Comparison of ENCODE assay signal across 16 cellular contexts in genomic region chr1:77489910-77490309, GRCh38.
A peak's percentile ranks its signal among the peaks of the same experiment; 100 is the strongest.
DNase-seq lines count a peak whose midpoint lies in the region; ATAC-seq, FAIRE-seq and TF ChIP-seq lines count a peak whose summit lies in the region.
"Had no signal": no experiment of that assay in that cellular context is flagged by ENCODE, and none has a peak within 500 bp of the region (broad histone marks: within the 10 kb centered on the region; RNA-seq: fewer than 3 reads in every experiment).

No MANE protein-coding gene starts in this region.

- peak overlapping the region; percentile 72; the same call in 1 of the 2 replicates for H2AFZ ChIP-seq in H1 (ENCODE audit: low read length)

- H3K4ac ChIP-seq in H1 (replicated peaks; ENCODE audit: insufficient read length, low read depth, low read length) (no peak overlapping the region), mesendoderm (ENCODE audit: low read depth, low read length) (no peak overlapping the region)

- H2BK5ac ChIP-seq in H1 (ENCODE audit: low read depth, low read length) (no peak overlapping the region), mesendoderm (ENCODE audit: low read length) (no peak overlapping the region)

- H3K9ac ChIP-seq in H1 (replicated peaks in 1 of 4; ENCODE audit: extremely low read depth in 1 of 4, low read depth in 3 of 4, low read length in 3 of 4), result no peak overlapping the region
- no peak overlapping the region for H3K9ac ChIP-seq in mesendoderm (ENCODE audit: low read length)

- H2BK120ac ChIP-seq in H1 (replicated peaks; ENCODE audit: low read depth, low read length) (no peak overlapping the region), mesendoderm (ENCODE audit: low read depth, low read length) (no peak overlapping the region)

- H3K27me3 Mint-ChIP-seq in CD8-positive, alpha-beta T cell (ENCODE audit: low read depth), result no peaks in the 10 kb centered on the region
- H3K27me3 Mint-ChIP-seq in progenitor cell of endocrine pancreas (no peaks in the 10 kb centered on the region), T-helper 17 cell (no peaks in the 10 kb centered on the region)
- H3K27me3 Mint-ChIP-seq: dendritic cell treated with granulocyte-macrophage colony-stimulating factor and Interleukin-4, amounts not matched to agents 40 ng/mL and 50 ng/mL, for 4 days had no signal

- H3K27ac ChIP-seq in CD8-positive, alpha-beta T cell (ENCODE audit: low read depth, low read length), result no peak overlapping the region
- no peak overlapping the region for H3K27ac ChIP-seq in H1 (ENCODE audit: low read depth, low read length)
- H3K27ac ChIP-seq in mesendoderm (ENCODE audit: low read depth, low read length), result no peak overlapping the region
- H3K27ac ChIP-seq in WERI-Rb-1, result no peak overlapping the region
- H3K27ac ChIP-seq: left ventricle myocardium inferior, Peyer's patch, stomach had no signal

- H3K23ac ChIP-seq in H1 (ENCODE audit: insufficient read length) (no peak overlapping the region), mesendoderm (ENCODE audit: low read length) (no peak overlapping the region)

- no peaks in the 10 kb centered on the region for H3K4me1 Mint-ChIP-seq in CD8-positive, alpha-beta T cell (ENCODE audit: low read depth)
- H3K4me1 Mint-ChIP-seq in progenitor cell of endocrine pancreas (ENCODE audit: low read depth) (peaks cover 29% of the 10 kb centered on the region), T-helper 17 cell (peaks cover 2% of the 10 kb centered on the region)

- H2BK12ac ChIP-seq in H1 (ENCODE audit: low read depth, low read length), result no peak overlapping the region

- peak overlapping the region in 1 of 2 experiments; percentile 60; a peak in 2 of 4 replicates for H3K4me2 ChIP-seq in H1 (ENCODE audit: insufficient read depth in 1 of 2, low read depth in 2 of 2, low read length in 2 of 2)
- no peak overlapping the region for H3K4me2 ChIP-seq in mesendoderm (ENCODE audit: low read length)

- peak overlapping the region; percentile 35 for H3K27ac Mint-ChIP-seq in CD8-positive, alpha-beta T cell
- no peak overlapping the region for H3K27ac Mint-ChIP-seq in progenitor cell of endocrine pancreas
- no peak overlapping the region for H3K27ac Mint-ChIP-seq in T-helper 17 cell
- H3K27ac Mint-ChIP-seq: activated T-helper 2 cell treated with anti-CD3 and anti-CD28 coated beads, Interferon-gamma antibody, Interleukin-2, Interleukin-4, amounts not matched to agents 10 μg/mL and 5 μg/mL and 100 μg/mL, durations not matched to agents 14 hours and 24 hours and 36 hours; dendritic cell treated with granulocyte-macrophage colony-stimulating factor and Interleukin-4, amounts not matched to agents 40 ng/mL and 50 ng/mL, for 4 days had no signal

- no peak for FAIRE-seq in H1 (lab: Jason Lieb, UNC)

- no peaks in the 10 kb centered on the region for H3K23me2 ChIP-seq in H1 (ENCODE audit: low read depth, low read length)

- POLR2A ChIA-PET in CD8-positive, alpha-beta T cell (lab: Charles Lee), result no interaction called here
- POLR2A ChIA-PET in H1 (lab: Charles Lee; ENCODE audit: partially characterized antibody), result no interaction called here

- TF ChIP-seq CTCF in CD8-positive, alpha-beta T cell (IDR thresholded peaks at IDR 0.05), result no peak
- no peak for TF ChIP-seq CTCF in H1 (IDR thresholded peaks at IDR 0.05; ENCODE audit: control extremely low read depth in 1 of 3, insufficient read depth in 1 of 3, low read depth in 1 of 3, low read length in 3 of 3)
- TF ChIP-seq CTCF in WERI-Rb-1 (IDR thresholded peaks at IDR 0.05; ENCODE audit: low read depth, low read length), result no peak
- no peak for TF ChIP-seq CTCF in progenitor cell of endocrine pancreas (IDR thresholded peaks at IDR 0.05; ENCODE audit: unreplicated experiment)

- TF ChIP-seq POLR2A in H1 (IDR thresholded peaks at IDR 0.05; ENCODE audit: control extremely low read depth in 1 of 2, low read depth in 2 of 2, low read length in 2 of 2), result no peak

- 100% methylated on average over 2 of the region's 2 CpGs; no CpG with 5 or more reads in 1 of the 2 experiments for WGBS in H1 (ENCODE audit: extremely low coverage in 1 of 2, insufficient coverage in 1 of 2, insufficient read length in 1 of 2, insufficient replicate concordance in 2 of 2, low coverage in 1 of 2, low lambda C conversion rate in 2 of 2, missing lambda C conversion rate in 1 of 2), 2 experiments
- no CpG with 5 or more reads among the region's 2 CpGs for WGBS in mesendoderm (ENCODE audit: extremely low coverage, insufficient coverage, low lambda C conversion rate)

- H4K5ac ChIP-seq in H1 (ENCODE audit: insufficient read length, low read depth, low read length) (no peak overlapping the region), mesendoderm (ENCODE audit: low read length) (no peak overlapping the region)

- no peak overlapping the region for H3K14ac ChIP-seq in H1 (ENCODE audit: insufficient read length)

- H3K36me3 ChIP-seq in CD8-positive, alpha-beta T cell (ENCODE audit: insufficient read depth, low read length), result no peaks in the 10 kb centered on the region
- H3K36me3 ChIP-seq in H1 (ENCODE audit: control insufficient read depth in 2 of 4, insufficient read depth in 4 of 4, low read length in 3 of 4) (no peaks in the 10 kb centered on the region), mesendoderm (ENCODE audit: control insufficient read depth, insufficient read depth, low read length) (no peaks in the 10 kb centered on the region), WERI-Rb-1 (no peaks in the 10 kb centered on the region)
- H3K36me3 ChIP-seq: left ventricle myocardium inferior, Peyer's patch, stomach had no signal

- H3K36me3 Mint-ChIP-seq in CD8-positive, alpha-beta T cell, result peaks cover 17% of the 10 kb centered on the region
- H3K36me3 Mint-ChIP-seq in progenitor cell of endocrine pancreas (ENCODE audit: insufficient read depth) (no peaks in the 10 kb centered on the region), T-helper 17 cell (ENCODE audit: low read depth) (no peaks in the 10 kb centered on the region)

- H3K79me2 ChIP-seq in H1 (ENCODE audit: control insufficient read depth in 1 of 2, insufficient read depth in 2 of 2, low read length in 2 of 2), result no peaks in the 10 kb centered on the region
- no peaks in the 10 kb centered on the region for H3K79me2 ChIP-seq in mesendoderm (ENCODE audit: control insufficient read depth, insufficient read depth, low read length)

- H3K56ac ChIP-seq in H1 (replicated peaks; ENCODE audit: insufficient read length, low read depth, low read length) (no peak overlapping the region), mesendoderm (ENCODE audit: low read length) (no peak overlapping the region)

- intact Hi-C loops in CD8-positive, alpha-beta T cell (cut with DNase I, micrococcal nuclease), result no loop called here

- H3K4me3 Mint-ChIP-seq in CD8-positive, alpha-beta T cell, result no peak overlapping the region
- H3K4me3 Mint-ChIP-seq in progenitor cell of endocrine pancreas (ENCODE audit: low read depth) (no peak overlapping the region), T-helper 17 cell (no peak overlapping the region)
- H3K4me3 Mint-ChIP-seq: dendritic cell treated with granulocyte-macrophage colony-stimulating factor and Interleukin-4, amounts not matched to agents 40 ng/mL and 50 ng/mL, for 4 days had no signal

- H4K8ac ChIP-seq in H1 (ENCODE audit: extremely low read depth, insufficient read depth, low read length) (no peak overlapping the region), mesendoderm (ENCODE audit: low read depth, low read length) (no peak overlapping the region)

- no peak overlapping the region for H2BK15ac ChIP-seq in H1 (ENCODE audit: low read length)
- H2BK15ac ChIP-seq in mesendoderm (replicated peaks; ENCODE audit: low read depth), result no peak overlapping the region

- H3K4me1 ChIP-seq in CD8-positive, alpha-beta T cell (ENCODE audit: insufficient read depth, low read length), result no peaks in the 10 kb centered on the region
- peaks cover 0 to 7% (median 3%) of the 10 kb centered on the region in 4 experiments; a peak in 4 of 7 replicates for H3K4me1 ChIP-seq in H1 (replicated peaks in 1 of 4; ENCODE audit: control insufficient read depth in 3 of 4, insufficient read depth in 4 of 4, low read length in 3 of 4)
- no peaks in the 10 kb centered on the region for H3K4me1 ChIP-seq in mesendoderm (ENCODE audit: control insufficient read depth, low read depth, low read length)
- H3K4me1 ChIP-seq: left ventricle myocardium inferior, Peyer's patch, stomach had no signal

- peak overlapping the region; percentile 52; the same call in 1 of the 2 replicates for H3K18ac ChIP-seq in H1 (ENCODE audit: extremely low read depth, low read length)
- H3K18ac ChIP-seq in mesendoderm (ENCODE audit: low read length), result no peak overlapping the region

- H2AK5ac ChIP-seq in H1 (ENCODE audit: low read depth, low read length), result no peak overlapping the region
- H2AK5ac ChIP-seq in mesendoderm (ENCODE audit: low read length), result no peak overlapping the region

- ATAC-seq in CD8-positive, alpha-beta T cell, result no peak
- no peak for ATAC-seq in T-helper 17 cell

- H4K91ac ChIP-seq in H1 (replicated peaks; ENCODE audit: insufficient read length, low read length), result no peak overlapping the region

- no peaks in the 10 kb centered on the region for H4K20me1 ChIP-seq in H1 (replicated peaks in 1 of 2; ENCODE audit: control insufficient read depth in 1 of 2, insufficient read depth in 2 of 2, low read length in 2 of 2)

- no peak for TF ChIP-seq RAD21 in H1 (IDR thresholded peaks at IDR 0.05 in 1 of 2, conservative IDR thresholded peaks at IDR 0.05 in 1 of 2; ENCODE audit: low read depth in 2 of 2, low read length in 2 of 2)

- no peaks in the 10 kb centered on the region for H3K79me1 ChIP-seq in H1 (ENCODE audit: low read depth, low read length)
- no peaks in the 10 kb centered on the region for H3K79me1 ChIP-seq in mesendoderm (ENCODE audit: low read length)

- no peaks in the 10 kb centered on the region for H3K27me3 ChIP-seq in CD8-positive, alpha-beta T cell (ENCODE audit: insufficient read depth, low read length)
- H3K27me3 ChIP-seq in H1 (replicated peaks in 1 of 4; ENCODE audit: control insufficient read depth in 3 of 4, extremely low read depth in 1 of 4, insufficient read depth in 3 of 4, low read length in 3 of 4) (no peaks in the 10 kb centered on the region), mesendoderm (ENCODE audit: insufficient read depth, low read length, poor library complexity) (no peaks in the 10 kb centered on the region), WERI-Rb-1 (ENCODE audit: insufficient read depth, low read depth, severe bottlenecking) (no peaks in the 10 kb centered on the region)
- H3K27me3 ChIP-seq: Peyer's patch, stomach had no signal

- CTCF ChIA-PET in CD8-positive, alpha-beta T cell (lab: Charles Lee), result no interaction called here
- CTCF ChIA-PET in H1 (lab: Charles Lee; ENCODE audit: partially characterized antibody), result interaction anchor here (0.9 to 1.3 kb wide), 4 partner anchors 9 to 26 kb away, joined by 3 to 4 read pairs (median 3); no protein-coding TSS in a partner anchor

- no peak overlapping the region for H3K4me3 ChIP-seq in CD8-positive, alpha-beta T cell (ENCODE audit: low read depth, low read length)
- H3K4me3 ChIP-seq in H1 (ENCODE audit: extremely low read depth in 1 of 4, insufficient read depth in 2 of 4, low read depth in 3 of 4, low read length in 4 of 4), result no peak overlapping the region
- H3K4me3 ChIP-seq in mesendoderm (ENCODE audit: low read length), result no peak overlapping the region
- H3K4me3 ChIP-seq in WERI-Rb-1 (ENCODE audit: low read depth, low read length), result no peak overlapping the region
- H3K4me3 ChIP-seq: left ventricle myocardium inferior, Peyer's patch, stomach had no signal

- H3K9me3 Mint-ChIP-seq in CD8-positive, alpha-beta T cell, result no peaks in the 10 kb centered on the region
- no peaks in the 10 kb centered on the region for H3K9me3 Mint-ChIP-seq in progenitor cell of endocrine pancreas (ENCODE audit: low read depth)
- H3K9me3 Mint-ChIP-seq: activated T-helper 2 cell treated with anti-CD3 and anti-CD28 coated beads, Interferon-gamma antibody, Interleukin-2, Interleukin-4, amounts not matched to agents 10 μg/mL and 5 μg/mL and 100 μg/mL, durations not matched to agents 14 hours and 24 hours and 36 hours; dendritic cell treated with granulocyte-macrophage colony-stimulating factor and Interleukin-4, amounts not matched to agents 40 ng/mL and 50 ng/mL, for 4 days had no signal

- no peak overlapping the region for H2BK20ac ChIP-seq in H1 (ENCODE audit: low read length)

- TF ChIP-seq EP300 in H1 (IDR thresholded peaks at IDR 0.05; ENCODE audit: borderline replicate concordance in 1 of 2, low read depth in 2 of 2, low read length in 2 of 2), result no peak

- no peak for DNase-seq in CD8-positive, alpha-beta T cell
- DNase-seq in NCI-H69 (lab: John Stamatoyannopoulos, UW), result peak; percentile 8
- no peak for DNase-seq in H1 (ENCODE audit: low read depth in 1 of 2, low spot score in 2 of 2)
- DNase-seq in mesendoderm, result peak; percentile 26
- DNase-seq in WERI-Rb-1, result no peak
- DNase-seq in ureter (ENCODE audit: low spot score), result no peak
- no peak for DNase-seq in progenitor cell of endocrine pancreas (ENCODE audit: low spot score, unreplicated experiment)
- DNase-seq in T-helper 17 cell, result no peak
- DNase-seq: AML-193, left ventricle myocardium inferior, NCI-H524, Peyer's patch, stomach, SW 1271 had no signal

- no peaks in the 10 kb centered on the region for H3K9me3 ChIP-seq in CD8-positive, alpha-beta T cell (ENCODE audit: low read length)
- H3K9me3 ChIP-seq in H1 (ENCODE audit: insufficient read depth in 2 of 2, low read depth in 1 of 2, low read length in 1 of 2), result no peaks in the 10 kb centered on the region
- H3K9me3 ChIP-seq in WERI-Rb-1 (ENCODE audit: severe bottlenecking), result no peaks in the 10 kb centered on the region
- H3K9me3 ChIP-seq in T-helper 17 cell (ENCODE audit: control insufficient read depth, low read length, poor library complexity, severe bottlenecking), result no peaks in the 10 kb centered on the region
- H3K9me3 ChIP-seq: left ventricle myocardium inferior, Peyer's patch, stomach had no signal

Comparison
In these comparisons a context has a peak if more than half of its experiments do, and no peak if none do; other contexts are left out.
1. DNase-seq: peak in NCI-H69 (single experiment) and mesendoderm (single experiment); none in CD8-positive, alpha-beta T cell (0 of 7), H1 (0 of 2), WERI-Rb-1 (single experiment), ureter (single experiment), progenitor cell of endocrine pancreas (single experiment) and T-helper 17 cell (0 of 3).